ENCODE assay signal across 11 cellular contexts in the genomic region with DNA sequence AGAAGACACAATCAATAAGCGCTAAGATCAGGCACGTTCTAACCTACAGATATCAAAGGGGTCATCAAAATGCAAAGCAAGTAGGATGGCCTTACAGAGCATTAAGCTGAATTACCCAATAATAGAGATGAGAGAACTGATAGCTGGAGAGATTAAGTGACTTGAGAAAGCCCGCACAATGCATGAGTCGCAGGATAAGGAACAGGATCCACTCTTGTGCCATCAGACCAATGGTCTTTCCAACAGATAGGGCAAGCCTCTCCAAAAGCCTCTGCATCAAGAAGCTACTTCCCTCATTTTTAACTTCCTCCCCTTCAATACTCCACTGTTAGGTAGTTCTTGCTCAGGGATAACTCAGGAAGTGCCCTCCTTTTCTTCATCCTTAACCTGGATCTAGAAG. TPM values are rescaled to one million over a fixed set of nuclear protein-coding genes. Genes with fewer than 3 reads are reported as not detected.
DNase-seq lines count a peak whose midpoint lies in the region; ATAC-seq and TF ChIP-seq lines count a peak whose summit lies in the region.
"Had no signal": no experiment of that assay in that cellular context is flagged by ENCODE, and none has a peak within 500 bp of the region (broad histone marks: within the 10 kb centered on the region; RNA-seq: fewer than 3 reads in every experiment).

No MANE protein-coding gene starts in this region.

- H3K9me3 ChIP-seq in SK-N-MC (ENCODE audit: low read depth, low read length): no peaks in the 10 kb centered on the region
- no peaks in the 10 kb centered on the region for H3K9me3 ChIP-seq in esophagus (ENCODE audit: control insufficient read depth in 2 of 2, insufficient read depth in 1 of 2, low read depth in 1 of 2, low read length in 1 of 2)
- no peaks in the 10 kb centered on the region for H3K9me3 ChIP-seq in colonic mucosa

- H3K4me3 ChIP-seq in SK-N-MC: peak overlapping the region; percentile 90
- H3K4me3 ChIP-seq in esophagus (ENCODE audit: low read depth in 1 of 2, low read length in 2 of 2): no peak overlapping the region
- no peak overlapping the region for H3K4me3 ChIP-seq in colonic mucosa

- H3K9me3 Mint-ChIP-seq in activated naive CD4-positive, alpha-beta T cell treated with anti-CD3 and anti-CD28 coated beads, Interleukin-2, amount 50 U/mL, for 24 hours: no peaks in the 10 kb centered on the region
- H3K9me3 Mint-ChIP-seq in activated naive CD4-positive, alpha-beta T cell treated with anti-CD3 and anti-CD28 coated beads, Interleukin-2, amount 50 U/mL, for 72 hours: peaks cover 10 to 15% of the 10 kb centered on the region in 2 donors
- peaks cover 10% of the 10 kb centered on the region in 2 donors for H3K9me3 Mint-ChIP-seq in stimulated activated naive CD8-positive, alpha-beta T cell treated with anti-CD3 and anti-CD28 coated beads, Interleukin-15, amount 100 ng/mL, for 72 hours

- H3K36me3 Mint-ChIP-seq in activated naive CD4-positive, alpha-beta T cell treated with anti-CD3 and anti-CD28 coated beads, Interleukin-2, amount 50 U/mL, for 24 hours: peaks cover 13% of the 10 kb centered on the region
- H3K36me3 Mint-ChIP-seq in activated naive CD4-positive, alpha-beta T cell treated with anti-CD3 and anti-CD28 coated beads, Interleukin-2, amount 50 U/mL, for 72 hours: peaks cover 26 to 46% of the 10 kb centered on the region in 2 donors

- H3K27me3 ChIP-seq in esophagus (ENCODE audit: control insufficient read depth in 1 of 2, insufficient read depth in 2 of 2, low read length in 2 of 2): no peaks in the 10 kb centered on the region
- H3K27me3 ChIP-seq in colonic mucosa: no peaks in the 10 kb centered on the region

- intact Hi-C loops in colonic mucosa (cut with DNase I): no loop called here

- no peak for TF ChIP-seq CTCF in colonic mucosa (IDR thresholded peaks at IDR 0.05)

- H3K27ac ChIP-seq in SK-N-MC: no peak overlapping the region
- peak overlapping the region; percentile 4 to 7 for H3K27ac ChIP-seq in esophagus (ENCODE audit: low read depth in 2 of 2, low read length in 1 of 2)
- no peak overlapping the region for H3K27ac ChIP-seq in colonic mucosa
- H3K27ac ChIP-seq: parathyroid adenoma had no signal

- no peaks in the 10 kb centered on the region for H3K27me3 Mint-ChIP-seq in activated naive CD4-positive, alpha-beta T cell treated with anti-CD3 and anti-CD28 coated beads, Interleukin-2, amount 50 U/mL, for 24 hours
- no peaks in the 10 kb centered on the region for H3K27me3 Mint-ChIP-seq in stimulated activated naive CD8-positive, alpha-beta T cell treated with anti-CD3 and anti-CD28 coated beads, Interleukin-15, amount 100 ng/mL, for 72 hours

- H3K4me1 ChIP-seq in esophagus (ENCODE audit: control insufficient read depth in 2 of 2, insufficient read depth in 2 of 2, low read length in 1 of 2) (peaks cover 0 to 3% of the 10 kb centered on the region in 2 donors), colonic mucosa (no peaks in the 10 kb centered on the region)

- H3K27ac Mint-ChIP-seq in activated naive CD4-positive, alpha-beta T cell treated with anti-CD3 and anti-CD28 coated beads, Interleukin-2, amount 50 U/mL, for 24 hours: no peak overlapping the region
- H3K27ac Mint-ChIP-seq in activated naive CD4-positive, alpha-beta T cell treated with anti-CD3 and anti-CD28 coated beads, Interleukin-2, amount 50 U/mL, for 72 hours: no peak overlapping the region
- H3K27ac Mint-ChIP-seq in stimulated activated naive CD8-positive, alpha-beta T cell treated with anti-CD3 and anti-CD28 coated beads, Interleukin-15, amount 100 ng/mL, for 72 hours: no peak overlapping the region

- ATAC-seq in activated naive CD4-positive, alpha-beta T cell treated with anti-CD3 and anti-CD28 coated beads, Interleukin-2, amount 50 U/mL, for 72 hours: no peak
- ATAC-seq in stimulated activated naive CD8-positive, alpha-beta T cell treated with anti-CD3 and anti-CD28 coated beads, Interleukin-15, amount 100 ng/mL, for 72 hours: no peak

- peak overlapping the region; percentile 82 for H3K4me3 Mint-ChIP-seq in activated naive CD4-positive, alpha-beta T cell treated with anti-CD3 and anti-CD28 coated beads, Interleukin-2, amount 50 U/mL, for 24 hours
- peak overlapping the region; percentile 77 to 89 for H3K4me3 Mint-ChIP-seq in stimulated activated naive CD8-positive, alpha-beta T cell treated with anti-CD3 and anti-CD28 coated beads, Interleukin-15, amount 100 ng/mL, for 72 hours

- H3K9ac ChIP-seq in SK-N-MC (ENCODE audit: insufficient read length): peak overlapping the region; percentile 84
- H3K9ac ChIP-seq in colonic mucosa (ENCODE audit: low read depth in 2 of 2, low read length in 2 of 2): no peak overlapping the region
- H3K9ac ChIP-seq: parathyroid adenoma had no signal

- peaks cover 51% of the 10 kb centered on the region for H3K4me1 Mint-ChIP-seq in activated naive CD4-positive, alpha-beta T cell treated with anti-CD3 and anti-CD28 coated beads, Interleukin-2, amount 50 U/mL, for 24 hours
- H3K4me1 Mint-ChIP-seq in stimulated activated naive CD8-positive, alpha-beta T cell treated with anti-CD3 and anti-CD28 coated beads, Interleukin-15, amount 100 ng/mL, for 72 hours: peaks cover 47% of the 10 kb centered on the region

- WGBS in esophagus, 2 donors: 79 to 82% methylated on average over 4 of the region's 4 CpGs

- H3K36me3 ChIP-seq in SK-N-MC (ENCODE audit: insufficient read depth, low read length) (peaks cover 44% of the 10 kb centered on the region), esophagus (ENCODE audit: control insufficient read depth in 2 of 2, insufficient read depth in 2 of 2, low read length in 1 of 2) (peaks cover 0 to 4% of the 10 kb centered on the region in 2 donors), colonic mucosa (no peaks in the 10 kb centered on the region)

- no peak for DNase-seq in activated naive CD4-positive, alpha-beta T cell treated with anti-CD3 and anti-CD28 coated beads, Interleukin-2, amount 50 U/mL, for 72 hours (ENCODE audit: low spot score in 2 of 2)
- no peak for DNase-seq in SK-N-MC (ENCODE audit: low read depth, low spot score)
- no peak for DNase-seq in stimulated activated naive CD8-positive, alpha-beta T cell treated with anti-CD3 and anti-CD28 coated beads, Interleukin-15, amount 100 ng/mL, for 72 hours
- no peak for DNase-seq in mucosa of gallbladder (ENCODE audit: low spot score)
- DNase-seq in KG1 (lab: John Stamatoyannopoulos, UW): no peak
- DNase-seq in colonic mucosa: no peak
- DNase-seq: NCI-H510A had no signal

RNA-seq across cellular contexts. Expression of a gene that starts 2.6 kb away (rescaled TPM):
- total RNA-seq in activated naive CD4-positive, alpha-beta T cell treated with anti-CD3 and anti-CD28 coated beads, Interleukin-2, amount 50 U/mL, for 72 hours: 10 to 100 TPM; 13.1 to 16.2 TPM
- polyA plus RNA-seq in esophagus: 1 to 10 TPM; 1.3 to 1.6 TPM
- total RNA-seq in mucosa of gallbladder (10.8 TPM), colonic mucosa (10 to 100 TPM in 1 of 2 donors, 1 to 10 TPM in 1; 5.7 to 10.6 TPM)

RNA-seq across cellular contexts. Expression of a gene that starts 2.6 kb away (rescaled TPM):
- 10 to 100 TPM in 1 of 2 donors, 1 to 10 TPM in 1; 8.2 to 13.6 TPM for total RNA-seq in activated naive CD4-positive, alpha-beta T cell treated with anti-CD3 and anti-CD28 coated beads, Interleukin-2, amount 50 U/mL, for 72 hours
- 10 to 100 TPM; 10.0 to 13.2 TPM for polyA plus RNA-seq in esophagus
- total RNA-seq in mucosa of gallbladder (13.0 TPM), colonic mucosa (10 to 100 TPM; 11.7 to 39.1 TPM)

RNA-seq across cellular contexts. Expression of a gene that starts 14.5 kb away (rescaled TPM):
- not detected for total RNA-seq in activated naive CD4-positive, alpha-beta T cell treated with anti-CD3 and anti-CD28 coated beads, Interleukin-2, amount 50 U/mL, for 72 hours
- not detected for polyA plus RNA-seq in esophagus
- total RNA-seq in mucosa of gallbladder (not detected), colonic mucosa (not detected)
- total RNA-seq: glomerular endothelial cell had no signal

Comparison
In these comparisons a context has a peak if more than half of its experiments do, and no peak if none do; other contexts are left out.
1. H3K27ac ChIP-seq: peak in esophagus (2 of 2); none in SK-N-MC (single experiment) and colonic mucosa (single experiment).